17 cellular contexts compared by ENCODE assay signal in the genomic region with DNA sequence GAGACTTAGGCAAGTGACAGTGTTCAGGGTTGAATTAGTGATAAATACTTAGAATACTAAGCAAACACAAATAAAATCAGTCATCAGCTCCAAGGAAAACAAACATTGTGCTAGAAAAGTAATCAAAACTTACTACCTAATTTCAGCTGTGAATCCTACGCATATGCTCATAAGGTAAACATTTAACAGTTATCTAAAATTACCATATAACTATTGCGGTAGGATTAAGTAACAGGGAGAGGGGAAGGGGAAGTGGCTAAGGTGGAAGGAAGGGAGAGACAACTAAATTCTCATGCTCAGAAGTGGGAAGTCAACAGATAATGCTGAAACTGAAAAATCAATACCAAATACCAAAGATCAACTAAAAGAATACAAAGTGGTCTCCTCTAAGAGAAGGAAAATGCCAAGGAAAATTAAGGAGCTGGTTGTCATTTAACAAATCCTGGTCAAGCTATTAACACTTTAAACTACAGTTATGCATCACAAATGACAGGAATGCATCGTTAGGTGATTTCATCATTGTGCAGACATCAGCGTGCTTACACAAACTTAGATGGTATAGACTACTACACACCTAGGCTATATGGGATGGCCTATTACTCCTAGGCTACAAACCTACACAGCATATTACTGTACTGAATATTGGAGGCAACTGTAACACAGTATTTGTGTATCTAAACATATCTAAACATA. TPM values are rescaled to one million over a fixed set of nuclear protein-coding genes. Genes with fewer than 3 reads are reported as not detected.
DNase-seq lines count a peak whose midpoint lies in the region; ATAC-seq and TF ChIP-seq lines count a peak whose summit lies in the region.
"Had no signal": no experiment of that assay in that cellular context is flagged by ENCODE, and none has a peak within 500 bp of the region (broad histone marks: within the 10 kb centered on the region; RNA-seq: fewer than 3 reads in every experiment).

No MANE protein-coding gene starts in this region.

- H3K4me3 Mint-ChIP-seq in GM23338 (no peak overlapping the region), natural killer cell (peak overlapping the region; percentile 46)
- no peak overlapping the region for H3K4me3 Mint-ChIP-seq in dendritic cell treated with granulocyte-macrophage colony-stimulating factor and Interleukin-4, amounts not matched to agents 40 ng/mL and 50 ng/mL, for 4 days
- H3K4me3 Mint-ChIP-seq: nephron had no signal

- intact Hi-C loops in dendritic cell treated with granulocyte-macrophage colony-stimulating factor and Interleukin-4, amounts not matched to agents 40 ng/mL and 50 ng/mL, for 4 days (cut with micrococcal nuclease): no loop called here
- intact Hi-C loops in natural killer cell (cut with micrococcal nuclease): no loop called here

- peaks cover 36% of the 10 kb centered on the region for H3K4me1 ChIP-seq in GM23338 (ENCODE audit: insufficient read depth)
- H3K4me1 ChIP-seq: right atrium auricular region had no signal

- H3K79me2 ChIP-seq in GM23338 (replicated peaks; ENCODE audit: insufficient read depth): peaks cover 97% of the 10 kb centered on the region

- no peak overlapping the region for H3K4me3 ChIP-seq in GM23338
- H3K4me3 ChIP-seq: right atrium auricular region had no signal

- TF ChIP-seq CTCF in GM23338 (conservative IDR thresholded peaks at IDR 0.05; ENCODE audit: low read depth in 2 of 2) (no peak), natural killer cell (IDR thresholded peaks at IDR 0.05) (no peak)

- peak overlapping the region; percentile 89 for H3K27ac ChIP-seq in GM23338 (ENCODE audit: low read depth)
- H3K27ac ChIP-seq: right atrium auricular region had no signal

- DNase-seq in GM23338 (ENCODE audit: low spot score) (no peak), NOMO-1 treated with dmso at 0.1 percent for 144 hours (lab: John Stamatoyannopoulos, UW; ENCODE audit: unreplicated experiment) (peak; percentile 77), natural killer cell (no peak), NCI-H748 (lab: John Stamatoyannopoulos, UW; ENCODE audit: unreplicated experiment) (no peak), NCI-H510A (lab: John Stamatoyannopoulos, UW) (no peak)
- DNase-seq: activated CD4-positive, alpha-beta T cell treated with anti-CD3 and anti-CD28 coated beads for 4 hours; C1 segment of cervical spinal cord; NCI-H2029 treated with DMSO at 0.1 percent for 48 hours; stimulated activated naive CD4-positive, alpha-beta T cell had no signal

- H3K36me3 ChIP-seq in GM23338 (ENCODE audit: insufficient read depth): no peaks in the 10 kb centered on the region
- H3K36me3 ChIP-seq: right atrium auricular region had no signal

- H2AFZ ChIP-seq in GM23338: no peak overlapping the region

- H3K27me3 Mint-ChIP-seq in GM23338 (ENCODE audit: insufficient read depth, low read depth, poor library complexity): no peaks in the 10 kb centered on the region
- no peaks in the 10 kb centered on the region for H3K27me3 Mint-ChIP-seq in dendritic cell treated with granulocyte-macrophage colony-stimulating factor and Interleukin-4, amounts not matched to agents 40 ng/mL and 50 ng/mL, for 4 days
- H3K27me3 Mint-ChIP-seq in natural killer cell (ENCODE audit: low read depth in 2 of 2): no peaks in the 10 kb centered on the region

- H3F3A ChIP-seq in GM23338 (replicated peaks; ENCODE audit: low read depth): no peaks in the 10 kb centered on the region

- no peaks in the 10 kb centered on the region for H3K9me2 ChIP-seq in GM23338 (ENCODE audit: insufficient read depth)

- peak overlapping the region; percentile 53 for H3K4me2 ChIP-seq in GM23338

- ATAC-seq in GM23338 (no peak; the same call in 2 of the 3 replicates), natural killer cell (peak in 1 of 3 donors; percentile 71), GM19328 (IDR thresholded peaks at IDR 0.05; ENCODE audit: unreplicated experiment) (no peak), GM18502 (IDR thresholded peaks at IDR 0.05; ENCODE audit: poor library complexity, unreplicated experiment) (no peak)

- peaks cover 23% of the 10 kb centered on the region for H3K4me1 Mint-ChIP-seq in GM23338
- peaks cover 31% of the 10 kb centered on the region for H3K4me1 Mint-ChIP-seq in dendritic cell treated with granulocyte-macrophage colony-stimulating factor and Interleukin-4, amounts not matched to agents 40 ng/mL and 50 ng/mL, for 4 days (ENCODE audit: low read depth)
- H3K4me1 Mint-ChIP-seq in natural killer cell: peaks cover 8 to 22% of the 10 kb centered on the region in 2 donors
- H3K4me1 Mint-ChIP-seq: nephron had no signal

- peaks cover 3% of the 10 kb centered on the region; the same call in 2 of the 3 replicates for H3K36me3 Mint-ChIP-seq in GM23338 (ENCODE audit: low read depth)
- peaks cover 26% of the 10 kb centered on the region for H3K36me3 Mint-ChIP-seq in dendritic cell treated with granulocyte-macrophage colony-stimulating factor and Interleukin-4, amounts not matched to agents 40 ng/mL and 50 ng/mL, for 4 days (ENCODE audit: low read depth)
- no peaks in the 10 kb centered on the region for H3K36me3 Mint-ChIP-seq in natural killer cell

- H3K27ac Mint-ChIP-seq in GM23338: peak overlapping the region; percentile 5; the same call in 1 of the 2 replicates
- peak overlapping the region; percentile 10 for H3K27ac Mint-ChIP-seq in dendritic cell treated with granulocyte-macrophage colony-stimulating factor and Interleukin-4, amounts not matched to agents 40 ng/mL and 50 ng/mL, for 4 days
- H3K27ac Mint-ChIP-seq in natural killer cell: peak overlapping the region; percentile 5 to 35
- H3K27ac Mint-ChIP-seq: nephron had no signal

- H3K27me3 ChIP-seq in GM23338 (ENCODE audit: insufficient read depth): no peaks in the 10 kb centered on the region
- H3K27me3 ChIP-seq: right atrium auricular region had no signal

- H3K9me3 Mint-ChIP-seq in GM23338: no peaks in the 10 kb centered on the region
- H3K9me3 Mint-ChIP-seq in dendritic cell treated with granulocyte-macrophage colony-stimulating factor and Interleukin-4, amounts not matched to agents 40 ng/mL and 50 ng/mL, for 4 days: no peaks in the 10 kb centered on the region
- no peaks in the 10 kb centered on the region for H3K9me3 Mint-ChIP-seq in natural killer cell
- H3K9me3 Mint-ChIP-seq: nephron had no signal

- H4K20me1 ChIP-seq in GM23338 (replicated peaks; ENCODE audit: insufficient read depth): peaks cover 43% of the 10 kb centered on the region

TF ChIP-seq in GM23338, 12 proteins besides CTCF, POLR2A, EP300 and RAD21 (continues in another document):
- no peak for TF ChIP-seq EZH2 (IDR thresholded peaks at IDR 0.05; ENCODE audit: low read depth, unreplicated experiment)
- TF ChIP-seq STAT1 (IDR thresholded peaks at IDR 0.05; ENCODE audit: unreplicated experiment): no peak
- TF ChIP-seq EZH2phosphoT487 (IDR thresholded peaks at IDR 0.05; ENCODE audit: unreplicated experiment): no peak
- no peak for TF ChIP-seq ETS1 (IDR thresholded peaks at IDR 0.05)
- TF ChIP-seq JUNB (IDR thresholded peaks at IDR 0.05; ENCODE audit: unreplicated experiment): no peak
- no peak for TF ChIP-seq ZNF114 (CRISPR knock-in tag; IDR thresholded peaks at IDR 0.05)
- no peak for TF ChIP-seq CREB1 (CRISPR knock-in tag; IDR thresholded peaks at IDR 0.05; ENCODE audit: low read depth)
- no peak for TF ChIP-seq REST (IDR thresholded peaks at IDR 0.05; ENCODE audit: unreplicated experiment)

RNA-seq across cellular contexts. Expression of gene USP32, which starts 20.0 kb away (rescaled TPM):
- 124 and 129 TPM in 2 replicates for total RNA-seq in GM23338 (2014; rRNA removed; shearing (Covaris generic))
- 43.6 and 44.3 TPM in 2 replicates for polyA plus RNA-seq in GM23338 (2016; fragmentation: Nextera tagmentation; extraction: Ambion mirVana)
- 10 to 100 TPM; 41.3 to 68.5 (median 41.7) TPM for total RNA-seq in natural killer cell

RNA-seq across cellular contexts. Expression of gene CHCT1, which starts 50.3 kb away (rescaled TPM):
- not detected in 2 replicates for total RNA-seq in GM23338 (2014; rRNA removed; shearing (Covaris generic))
- 0.61 TPM in 1 of 2 replicates, not detected in the other for polyA plus RNA-seq in GM23338 (2016; fragmentation: Nextera tagmentation; extraction: Ambion mirVana)
- total RNA-seq in natural killer cell: not detected
- total RNA-seq: astrocyte, kidney epithelial cell, LHCN-M2, right atrium auricular region had no signal
